Comparison of ENCODE assay signal across 1 cellular context in genomic region chr2:185645529-185645928, GRCh38.
TF ChIP-seq lines count a peak whose summit lies in the region.

No MANE protein-coding gene starts in this region.

TF ChIP-seq in HepG2, 621 proteins besides CTCF, POLR2A, EP300 and RAD21 (continued from another document):
- TF ChIP-seq CREM (IDR thresholded peaks at IDR 0.05) (peak; percentile 48; the same call in 1 of the 2 replicates), CREM (CRISPR knock-in tag; IDR thresholded peaks at IDR 0.05) (no peak), ARID3A (IDR thresholded peaks at IDR 0.05; ENCODE audit: low read depth, low read length) (peak; percentile 74; the same call in 1 of the 2 replicates), THAP11 (CRISPR knock-in tag; IDR thresholded peaks at IDR 0.05) (0 out of 2 replicates have a peak, but pooled peaks have one; percentile 13), ZGPAT (CRISPR knock-in tag; IDR thresholded peaks at IDR 0.05) (peak; percentile 64; the same call in 1 of the 2 replicates), SNRNP70 (IDR thresholded peaks at IDR 0.05; ENCODE audit: low read depth, low read length) (no peak), FOXJ3 (CRISPR knock-in tag; IDR thresholded peaks at IDR 0.05; ENCODE audit: borderline replicate concordance) (peak; percentile 77), FOXA1 (IDR thresholded peaks at IDR 0.05) (no peak), FOXA1 (CRISPR knock-in tag; IDR thresholded peaks at IDR 0.05) (0 out of 2 replicates have a peak, but pooled peaks have one; percentile 21), ZNF619 (CRISPR knock-in tag; IDR thresholded peaks at IDR 0.05) (no peak), ZNF362 (CRISPR knock-in tag; IDR thresholded peaks at IDR 0.05; ENCODE audit: borderline replicate concordance) (peak; percentile 93), TFE3 (CRISPR knock-in tag; IDR thresholded peaks at IDR 0.05) (0 out of 2 replicates have a peak, but pooled peaks have one; percentile 42), ZNF776 (CRISPR knock-in tag; IDR thresholded peaks at IDR 0.05) (no peak), GFI1 (CRISPR knock-in tag; IDR thresholded peaks at IDR 0.05; ENCODE audit: borderline replicate concordance) (peak; percentile 35; the same call in 1 of the 2 replicates), HNF4A (CRISPR knock-in tag; IDR thresholded peaks at IDR 0.05) (peak; percentile 95), HOMEZ (CRISPR knock-in tag; IDR thresholded peaks at IDR 0.05; ENCODE audit: low read depth) (peak; percentile 22; the same call in 1 of the 2 replicates), STAT6 (CRISPR knock-in tag; IDR thresholded peaks at IDR 0.05; ENCODE audit: borderline replicate concordance) (no peak), HDAC2 (CRISPR knock-in tag; IDR thresholded peaks at IDR 0.05) (0 out of 2 replicates have a peak, but pooled peaks have one; percentile 30), SOX6 (IDR thresholded peaks at IDR 0.05) (no peak), SOX6 (CRISPR knock-in tag; IDR thresholded peaks at IDR 0.05) (0 out of 2 replicates have a peak, but pooled peaks have one; percentile 45), THRA (CRISPR knock-in tag; IDR thresholded peaks at IDR 0.05; ENCODE audit: borderline replicate concordance) (0 out of 2 replicates have a peak, but pooled peaks have one; percentile 20), NFIC (IDR thresholded peaks at IDR 0.05; ENCODE audit: low read length) (peak; percentile 72; the same call in 1 of the 2 replicates)
